8 cellular contexts compared by ENCODE assay signal in genomic region chr10:7756360-7756992, GRCh38. TPM values are rescaled to one million over a fixed set of nuclear protein-coding genes. Genes with fewer than 3 reads are reported as not detected.
DNase-seq lines count a peak whose midpoint lies in the region; ATAC-seq lines count a peak whose summit lies in the region.

No MANE protein-coding gene starts in this region.

- no peaks in the 10 kb centered on the region for H3K9me3 Mint-ChIP-seq in activated naive CD8-positive, alpha-beta T cell treated with anti-CD3 and anti-CD28 coated beads for 36 hours

- no peak for ATAC-seq in GM21528 (IDR thresholded peaks at IDR 0.05; ENCODE audit: low FRiP score, unreplicated experiment)
- ATAC-seq in HG03469 (IDR thresholded peaks at IDR 0.05; ENCODE audit: unreplicated experiment) = no peak

- DNase-seq in NCI-H2081 (lab: John Stamatoyannopoulos, UW) = peak; percentile 5 to 53
- DNase-seq in NCI-H2081 treated with DMSO at 0.1 percent for 48 hours (lab: John Stamatoyannopoulos, UW) = no peak
- DNase-seq in Kasumi-1 (lab: John Stamatoyannopoulos, UW) = peak; percentile 84 to 92
- peak; percentile 12 for DNase-seq in activated naive CD8-positive, alpha-beta T cell treated with anti-CD3 and anti-CD28 coated beads for 36 hours
- DNase-seq in kidney glomerular epithelial cell (lab: John Stamatoyannopoulos, UW) = peak; percentile 11
- DNase-seq in NOMO-1 treated with dmso at 0.1 percent for 144 hours (lab: John Stamatoyannopoulos, UW; ENCODE audit: unreplicated experiment) = no peak

- peaks cover 28% of the 10 kb centered on the region for H3K36me3 Mint-ChIP-seq in activated naive CD8-positive, alpha-beta T cell treated with anti-CD3 and anti-CD28 coated beads for 36 hours

- no peaks in the 10 kb centered on the region for H3K4me1 Mint-ChIP-seq in activated naive CD8-positive, alpha-beta T cell treated with anti-CD3 and anti-CD28 coated beads for 36 hours

- H3K27me3 Mint-ChIP-seq in activated naive CD8-positive, alpha-beta T cell treated with anti-CD3 and anti-CD28 coated beads for 36 hours = no peaks in the 10 kb centered on the region

- H3K4me3 Mint-ChIP-seq in activated naive CD8-positive, alpha-beta T cell treated with anti-CD3 and anti-CD28 coated beads for 36 hours = no peak overlapping the region

- H3K27ac Mint-ChIP-seq in activated naive CD8-positive, alpha-beta T cell treated with anti-CD3 and anti-CD28 coated beads for 36 hours = no peak overlapping the region

RNA-seq across cellular contexts. Expression of gene KIN, which starts 31.3 kb away (rescaled TPM):
- 10 to 100 TPM; 15.6 to 15.7 TPM for total RNA-seq in activated naive CD8-positive, alpha-beta T cell treated with anti-CD3 and anti-CD28 coated beads for 36 hours

RNA-seq across cellular contexts. Expression of gene ATP5F1C, which starts 31.5 kb away (rescaled TPM):
- total RNA-seq in activated naive CD8-positive, alpha-beta T cell treated with anti-CD3 and anti-CD28 coated beads for 36 hours = 100 to 1,000 TPM; 322 to 324 TPM

RNA-seq across cellular contexts. Expression of gene ITIH2, which starts 53.4 kb away (rescaled TPM):
- total RNA-seq in activated naive CD8-positive, alpha-beta T cell treated with anti-CD3 and anti-CD28 coated beads for 36 hours = not detected

Comparison
In these comparisons a context has a peak if more than half of its experiments do, and no peak if none do; other contexts are left out.
1. DNase-seq: peak in NCI-H2081 (2 of 2), Kasumi-1 (2 of 2), activated naive CD8-positive, alpha-beta T cell treated with anti-CD3 and anti-CD28 coated beads for 36 hours (single experiment) and kidney glomerular epithelial cell (single experiment); none in NCI-H2081 treated with DMSO at 0.1 percent for 48 hours (single experiment) and NOMO-1 treated with dmso at 0.1 percent for 144 hours (single experiment).